17 cellular contexts compared by ENCODE assay signal in genomic region chr2:127095367-127095641, GRCh38. TPM values are rescaled to one million over a fixed set of nuclear protein-coding genes. Genes with fewer than 3 reads are reported as not detected.
DNase-seq lines count a peak whose midpoint lies in the region; ATAC-seq and TF ChIP-seq lines count a peak whose summit lies in the region.
"Had no signal": no experiment of that assay in that cellular context is flagged by ENCODE, and none has a peak within 500 bp of the region (broad histone marks: within the 10 kb centered on the region; RNA-seq: fewer than 3 reads in every experiment).

No MANE protein-coding gene starts in this region.

- TF ChIP-seq RAD21 in HCT116 (IDR thresholded peaks at IDR 0.05; ENCODE audit: low read depth): no peak

- H3K79me2 ChIP-seq in HCT116 (ENCODE audit: insufficient read depth, low read length): no peaks in the 10 kb centered on the region; the same call in 1 of the 2 replicates

- no peaks in the 10 kb centered on the region for H3K36me3 ChIP-seq in HCT116 (ENCODE audit: control insufficient read depth in 1 of 2, insufficient read depth in 2 of 2, low read length in 2 of 2)

- H3K9me2 ChIP-seq in HCT116 (ENCODE audit: insufficient read depth): no peaks in the 10 kb centered on the region

- peak overlapping the region; percentile 30 for H3K9ac ChIP-seq in HCT116 (ENCODE audit: low read length)

- no peaks in the 10 kb centered on the region for H3K9me3 Mint-ChIP-seq in nephron
- H3K9me3 Mint-ChIP-seq in activated naive CD8-positive, alpha-beta T cell treated with anti-CD3 and anti-CD28 coated beads for 36 hours: no peaks in the 10 kb centered on the region
- H3K9me3 Mint-ChIP-seq: activated naive CD8-positive, alpha-beta T cell treated with anti-CD3 and anti-CD28 coated beads, Interleukin-2, amount 50 U/mL, for 24 hours; activated T-helper 1 cell treated with anti-CD3 and anti-CD28 coated beads, Interleukin-12 subunit alpha, Interleukin-12 subunit beta, Interleukin-2, Interleukin-4 antibody, amounts not matched to agents 30 ng/mL and 10 ng/mL and 1 ng/mL, durations not matched to agents 14 hours and 24 hours and 36 hours; stimulated activated effector memory CD8-positive, alpha-beta T cell treated with anti-CD3 and anti-CD28 coated beads, Interleukin-12 subunit alpha, Interleukin-12 subunit beta, amount 100 ng/mL, for 72 hours; T-helper 1 cell treated with Interleukin-12 subunit alpha and Interleukin-12 subunit beta and Interleukin-4 antibody, amounts not matched to agents 30 μg/mL and 1 μg/mL, for 36 hours had no signal

- peak overlapping the region in 1 of 3 experiments; percentile 39 for H3K4me3 Mint-ChIP-seq in nephron
- no peak overlapping the region for H3K4me3 Mint-ChIP-seq in activated naive CD8-positive, alpha-beta T cell treated with anti-CD3 and anti-CD28 coated beads for 36 hours
- H3K4me3 Mint-ChIP-seq: activated naive CD8-positive, alpha-beta T cell treated with anti-CD3 and anti-CD28 coated beads, Interleukin-2, amount 50 U/mL, for 24 hours; activated T-helper 1 cell treated with anti-CD3 and anti-CD28 coated beads, Interleukin-12 subunit alpha, Interleukin-12 subunit beta, Interleukin-2, Interleukin-4 antibody, amounts not matched to agents 30 ng/mL and 10 ng/mL and 1 ng/mL, durations not matched to agents 14 hours and 24 hours and 36 hours; stimulated activated effector memory CD8-positive, alpha-beta T cell treated with anti-CD3 and anti-CD28 coated beads, Interleukin-12 subunit alpha, Interleukin-12 subunit beta, amount 100 ng/mL, for 72 hours; T-helper 1 cell treated with Interleukin-12 subunit alpha and Interleukin-12 subunit beta and Interleukin-4 antibody, amounts not matched to agents 30 μg/mL and 1 μg/mL, for 36 hours had no signal

- intact Hi-C loops in HCT116 (cut with micrococcal nuclease): no loop called here

- H3K9me3 ChIP-seq in HCT116 (ENCODE audit: control insufficient read depth in 1 of 2, insufficient read depth in 1 of 2, low read depth in 1 of 2, low read length in 2 of 2): no peaks in the 10 kb centered on the region

- no TSS peak for BruUV-seq in HCT116 (replicated peaks; lab: Mats Ljungman, UMichigan)

- DNase-seq in HCT116 (ENCODE audit: low read depth, low spot score) (no peak), HT-29 (ENCODE audit: low spot score) (no peak)
- no peak for DNase-seq in activated naive CD8-positive, alpha-beta T cell treated with anti-CD3 and anti-CD28 coated beads for 36 hours
- DNase-seq: activated CD4-positive, CD25-positive, alpha-beta regulatory T cell; activated CD8-positive, alpha-beta memory T cell treated with anti-CD3 and anti-CD28 coated beads for 24 hours; activated naive CD8-positive, alpha-beta T cell treated with anti-CD3 and anti-CD28 coated beads, Interleukin-2, amount 50 U/mL, for 24 hours; central memory CD4-positive, alpha-beta T cell; NCI-H345; SIG-M5 had no signal

- ATAC-seq in HCT116: no peak
- no peak for ATAC-seq in HG03045 (IDR thresholded peaks at IDR 0.05; ENCODE audit: unreplicated experiment)
- no peak for ATAC-seq in GM19463 (IDR thresholded peaks at IDR 0.05; ENCODE audit: unreplicated experiment)
- ATAC-seq: activated naive CD8-positive, alpha-beta T cell treated with anti-CD3 and anti-CD28 coated beads, Interleukin-2, amount 50 U/mL, for 24 hours; stimulated activated effector memory CD8-positive, alpha-beta T cell treated with anti-CD3 and anti-CD28 coated beads, Interleukin-12 subunit alpha, Interleukin-12 subunit beta, amount 100 ng/mL, for 72 hours had no signal

- H3K4me2 ChIP-seq in HCT116 (ENCODE audit: low read length): peak overlapping the region; percentile 69

- H3K4me1 ChIP-seq in HCT116 (ENCODE audit: control insufficient read depth in 1 of 2, insufficient read depth in 2 of 2, low read length in 2 of 2): peaks cover 30 to 40% of the 10 kb centered on the region in 2 experiments

- H3K27me3 Mint-ChIP-seq in nephron (ENCODE audit: low read depth): no peaks in the 10 kb centered on the region
- no peaks in the 10 kb centered on the region for H3K27me3 Mint-ChIP-seq in activated naive CD8-positive, alpha-beta T cell treated with anti-CD3 and anti-CD28 coated beads for 36 hours
- H3K27me3 Mint-ChIP-seq: activated naive CD8-positive, alpha-beta T cell treated with anti-CD3 and anti-CD28 coated beads, Interleukin-2, amount 50 U/mL, for 24 hours had no signal

- CTCF ChIA-PET in HCT116 (lab: Charles Lee): interaction anchor here (1.8 kb wide), 1 partner anchor 27 kb away, joined by 5 read pairs; no protein-coding TSS in a partner anchor

- H4K20me1 ChIP-seq in HCT116 (ENCODE audit: insufficient read depth): no peaks in the 10 kb centered on the region

- peaks cover 84% of the 10 kb centered on the region for H3K4me1 Mint-ChIP-seq in nephron
- H3K4me1 Mint-ChIP-seq in activated naive CD8-positive, alpha-beta T cell treated with anti-CD3 and anti-CD28 coated beads for 36 hours: peaks cover 14% of the 10 kb centered on the region

- peak overlapping the region; percentile 85 to 97 (median 97) for H3K27ac Mint-ChIP-seq in nephron
- no peak overlapping the region for H3K27ac Mint-ChIP-seq in activated naive CD8-positive, alpha-beta T cell treated with anti-CD3 and anti-CD28 coated beads for 36 hours
- H3K27ac Mint-ChIP-seq: activated naive CD8-positive, alpha-beta T cell treated with anti-CD3 and anti-CD28 coated beads, Interleukin-2, amount 50 U/mL, for 24 hours; activated T-helper 1 cell treated with anti-CD3 and anti-CD28 coated beads, Interleukin-12 subunit alpha, Interleukin-12 subunit beta, Interleukin-2, Interleukin-4 antibody, amounts not matched to agents 30 ng/mL and 10 ng/mL and 1 ng/mL, durations not matched to agents 14 hours and 24 hours and 36 hours; T-helper 1 cell treated with Interleukin-12 subunit alpha and Interleukin-12 subunit beta and Interleukin-4 antibody, amounts not matched to agents 30 μg/mL and 1 μg/mL, for 36 hours had no signal

- RAD21 ChIA-PET in HCT116 (lab: Charles Lee; ENCODE audit: low non-redundant PET in 1 of 2, low total read pairs in 2 of 2, uncharacterized antibody in 2 of 2, unreplicated experiment in 2 of 2): no interaction called here

- POLR2A ChIA-PET in HCT116 (lab: Charles Lee): no interaction called here

- no peaks in the 10 kb centered on the region for H3K36me3 Mint-ChIP-seq in nephron (ENCODE audit: low read depth)
- H3K36me3 Mint-ChIP-seq in activated naive CD8-positive, alpha-beta T cell treated with anti-CD3 and anti-CD28 coated beads for 36 hours: no peaks in the 10 kb centered on the region

- no peak overlapping the region for H3K27ac ChIP-seq in HCT116 (ENCODE audit: low read depth, low read length)
- peak overlapping the region; percentile 57 for H3K27ac ChIP-seq in cingulate gyrus (ENCODE audit: low read depth, low read length)
- H3K27ac ChIP-seq in temporal lobe (ENCODE audit: low read depth, low read length): peak overlapping the region; percentile 55

- TF ChIP-seq CTCF in HCT116 (IDR thresholded peaks at IDR 0.05 in 2 of 3, conservative IDR thresholded peaks at IDR 0.05 in 1 of 3; ENCODE audit: borderline replicate concordance in 1 of 3, insufficient read depth in 1 of 3, low read depth in 2 of 3, low read length in 2 of 3) (no peak), nephron (IDR thresholded peaks at IDR 0.05; ENCODE audit: unreplicated experiment in 3 of 3) (no peak)

- H2AFZ ChIP-seq in HCT116 (ENCODE audit: low read depth, low read length, poor library complexity, severe bottlenecking): no peak overlapping the region

- no peak overlapping the region for H3K4me3 ChIP-seq in HCT116 (replicated peaks in 1 of 2; ENCODE audit: low read depth in 1 of 2, low read length in 2 of 2)

- no peak for TF ChIP-seq POLR2A in HCT116 (IDR thresholded peaks at IDR 0.05; ENCODE audit: borderline replicate concordance, extremely low read depth, insufficient read depth, insufficient read length)

- no peaks in the 10 kb centered on the region for H3K27me3 ChIP-seq in HCT116 (ENCODE audit: insufficient read depth, low read length)

TF ChIP-seq in HCT116, 20 proteins besides CTCF, POLR2A, EP300 and RAD21:
- no peak for TF ChIP-seq ATF3 (IDR thresholded peaks at IDR 0.05)
- TF ChIP-seq MAX (IDR thresholded peaks at IDR 0.05): no peak

RNA-seq across cellular contexts. Expression of gene BIN1, which starts 11.7 kb away (rescaled TPM):
- 31.8 TPM for total RNA-seq in HCT116 (2021; ENCODE audit: unreplicated experiment)
- 39.0 and 41.5 TPM in 2 replicates for polyA plus RNA-seq in HCT116 (2012)
- 42.8 TPM for total RNA-seq in temporal lobe
- total RNA-seq in HT-29 (2014; rRNA removed; shearing (Covaris generic)): 119 and 126 TPM in 2 replicates
- total RNA-seq in activated naive CD8-positive, alpha-beta T cell treated with anti-CD3 and anti-CD28 coated beads for 36 hours: 100 to 1,000 TPM in 1 of 2 experiments, 10 to 100 TPM in 1; 98.8 to 101 TPM
